In genomic region chr16:67939507-67940435, GRCh38 we compare ENCODE assay signal across 12 cellular contexts. TPM values are rescaled to one million over a fixed set of nuclear protein-coding genes. Genes with fewer than 3 reads are reported as not detected.
DNase-seq lines count a peak whose midpoint lies in the region; ATAC-seq and TF ChIP-seq lines count a peak whose summit lies in the region.
"Had no signal": no experiment of that assay in that cellular context is flagged by ENCODE, and none has a peak within 500 bp of the region (broad histone marks: within the 10 kb centered on the region; RNA-seq: fewer than 3 reads in every experiment).

No MANE protein-coding gene starts in this region.

- peaks cover 6% of the 10 kb centered on the region for H4K20me1 ChIP-seq in DND-41 (ENCODE audit: insufficient read depth, low read length)

- H3K4ac ChIP-seq in trophoblast cell (ENCODE audit: low read depth, low read length), result no peak overlapping the region

- no CpG with 5 or more reads among the region's 33 CpGs for WGBS in trophoblast cell (ENCODE audit: extremely low coverage, insufficient coverage, insufficient read length)

- H3K9ac ChIP-seq in DND-41 (ENCODE audit: low read depth, low read length) (no peak overlapping the region), trophoblast cell (ENCODE audit: low read length) (no peak overlapping the region)

- no peak overlapping the region for H3K18ac ChIP-seq in trophoblast cell (ENCODE audit: low read length)

- H2BK120ac ChIP-seq in trophoblast cell (ENCODE audit: insufficient read depth, low read length, poor library complexity), result no peak overlapping the region

- no peak overlapping the region for H4K8ac ChIP-seq in trophoblast cell (ENCODE audit: low read depth, low read length)

- peaks cover 55% of the 10 kb centered on the region for H3K36me3 ChIP-seq in DND-41 (ENCODE audit: insufficient read depth, low read length)
- H3K36me3 ChIP-seq in trophoblast cell (ENCODE audit: control insufficient read depth in 1 of 2, insufficient read depth in 2 of 2, low read length in 2 of 2), result peaks cover 50 to 52% of the 10 kb centered on the region in 2 experiments
- H3K36me3 ChIP-seq: SJCRH30 had no signal

- H2AK5ac ChIP-seq in trophoblast cell (ENCODE audit: low read length), result no peak overlapping the region

- DNase-seq in DND-41, result peak; percentile 45
- DNase-seq in activated CD4-positive, alpha-beta T cell treated with anti-CD3 and anti-CD28 coated beads for 4 hours, result peak; percentile 41 to 47
- peak; percentile 16 for DNase-seq in central memory CD4-positive, alpha-beta T cell
- peak; percentile 31 to 34 for DNase-seq in stimulated activated CD4-positive, alpha-beta T cell treated with anti-CD3 and anti-CD28 coated beads, Interleukin-2, amount 100 ng/mL, for 48 hours
- DNase-seq in trophoblast cell, result no peak
- DNase-seq in NK-92 (lab: John Stamatoyannopoulos, UW; ENCODE audit: unreplicated experiment), result no peak
- DNase-seq: mammary epithelial cell, NCI-H1105, SJCRH30 had no signal

- H3K27me3 ChIP-seq in DND-41 (ENCODE audit: insufficient read depth, low read length, poor library complexity) (no peaks in the 10 kb centered on the region), trophoblast cell (ENCODE audit: insufficient read depth, low read length) (no peaks in the 10 kb centered on the region)
- H3K27me3 ChIP-seq: SJCRH30 had no signal

- H3K4me2 ChIP-seq in DND-41 (ENCODE audit: insufficient read depth, low read length) (no peak overlapping the region), trophoblast cell (ENCODE audit: low read length) (no peak overlapping the region)

- no peak overlapping the region for H2BK12ac ChIP-seq in trophoblast cell (ENCODE audit: low read length)

- H2AFZ ChIP-seq in DND-41 (ENCODE audit: low read depth, low read length), result no peak overlapping the region
- no peak overlapping the region for H2AFZ ChIP-seq in trophoblast cell (ENCODE audit: insufficient read depth, low read length, poor library complexity)

- no peak for TF ChIP-seq CTCF in DND-41 (IDR thresholded peaks at IDR 0.05; ENCODE audit: borderline replicate concordance, extremely low read depth, low read length, poor library complexity, severe bottlenecking)

- peaks cover 24% of the 10 kb centered on the region for H3K4me1 ChIP-seq in DND-41 (ENCODE audit: insufficient read depth, low read length)
- peaks cover 13 to 14% of the 10 kb centered on the region in 2 experiments for H3K4me1 ChIP-seq in trophoblast cell (ENCODE audit: control insufficient read depth in 1 of 2, insufficient read depth in 2 of 2, low read length in 2 of 2)
- H3K4me1 ChIP-seq: SJCRH30 had no signal

- H3K27ac ChIP-seq in DND-41 (ENCODE audit: low read length) (0 out of 2 replicates have a peak overlapping the region, but pooled peaks have one; percentile 16), trophoblast cell (ENCODE audit: low read depth, low read length) (no peak overlapping the region)
- H3K27ac ChIP-seq: SJCRH30 had no signal

- peaks cover 28% of the 10 kb centered on the region for H3K79me2 ChIP-seq in DND-41 (ENCODE audit: insufficient read depth, low read length)
- H3K79me2 ChIP-seq in trophoblast cell (ENCODE audit: control insufficient read depth, insufficient read depth, low read length, poor library complexity), result peaks cover 10% of the 10 kb centered on the region

- ATAC-seq in DND-41 (ENCODE audit: insufficient read depth, low read depth), result no peak
- no peak for ATAC-seq in GM18870 (IDR thresholded peaks at IDR 0.05; ENCODE audit: unreplicated experiment)
- ATAC-seq in GM18505 (IDR thresholded peaks at IDR 0.05; ENCODE audit: unreplicated experiment), result no peak

- H3K4me3 ChIP-seq in DND-41 (ENCODE audit: low read depth in 1 of 2, low read length in 2 of 2), result no peak overlapping the region
- no peak overlapping the region for H3K4me3 ChIP-seq in trophoblast cell (ENCODE audit: low read depth, low read length)
- H3K4me3 ChIP-seq: SJCRH30 had no signal

- H2BK5ac ChIP-seq in trophoblast cell (ENCODE audit: low read depth, low read length, poor library complexity), result no peak overlapping the region

- no peak overlapping the region for H3K14ac ChIP-seq in trophoblast cell (ENCODE audit: low read length)

- no peaks in the 10 kb centered on the region for H3K9me3 ChIP-seq in DND-41 (ENCODE audit: insufficient read depth, low read length, severe bottlenecking)
- H3K9me3 ChIP-seq in trophoblast cell (ENCODE audit: insufficient read depth, low read depth, low read length), result peaks cover 2% of the 10 kb centered on the region
- H3K9me3 ChIP-seq: SJCRH30 had no signal

- no peak for TF ChIP-seq POLR2A in GM18505 (IDR thresholded peaks at IDR 0.05; ENCODE audit: borderline replicate concordance, extremely low read depth, insufficient read depth, insufficient read length)

- no peak overlapping the region for H4K91ac ChIP-seq in trophoblast cell (ENCODE audit: low read depth, low read length)

- no peak overlapping the region for H4K12ac ChIP-seq in trophoblast cell (ENCODE audit: low read depth, low read length)

- H3K79me1 ChIP-seq in trophoblast cell (ENCODE audit: low read length), result peaks cover 12% of the 10 kb centered on the region

- no peak overlapping the region for H3K23ac ChIP-seq in trophoblast cell (ENCODE audit: low read length)

RNA-seq across cellular contexts. Expression of gene PSMB10, which starts 3.1 kb away (rescaled TPM):
- polyA plus RNA-seq in trophoblast cell (2013), result 12.5 and 14.2 TPM in 2 replicates

RNA-seq across cellular contexts. Expression of gene LCAT, which starts 4.1 kb away (rescaled TPM):
- 21.7 and 21.9 TPM in 2 replicates for polyA plus RNA-seq in trophoblast cell (2013)

RNA-seq across cellular contexts. Expression of gene CTRL, which starts 8.1 kb away (rescaled TPM):
- 0.34 and 0.42 TPM in 2 replicates for polyA plus RNA-seq in trophoblast cell (2013)

RNA-seq across cellular contexts. Expression of gene SLC12A4, which starts 28.7 kb away (rescaled TPM):
- 65.8 and 67.9 TPM in 2 replicates for polyA plus RNA-seq in trophoblast cell (2013)

RNA-seq across cellular contexts. Expression of gene DPEP3, which starts 40.5 kb away (rescaled TPM):
- 0.03 and 0.06 TPM in 2 replicates for polyA plus RNA-seq in trophoblast cell (2013)
- polyA plus RNA-seq: fibroblast of lung, mammary epithelial cell had no signal

Comparison
In these comparisons a context has a peak if more than half of its experiments do, and no peak if none do; other contexts are left out.
1. DNase-seq: peak in DND-41 (single experiment), activated CD4-positive, alpha-beta T cell treated with anti-CD3 and anti-CD28 coated beads for 4 hours (2 of 2), central memory CD4-positive, alpha-beta T cell (single experiment) and stimulated activated CD4-positive, alpha-beta T cell treated with anti-CD3 and anti-CD28 coated beads, Interleukin-2, amount 100 ng/mL, for 48 hours (2 of 2); none in trophoblast cell (0 of 2) and NK-92 (single experiment).